14 cellular contexts compared by ENCODE assay signal in the genomic region with DNA sequence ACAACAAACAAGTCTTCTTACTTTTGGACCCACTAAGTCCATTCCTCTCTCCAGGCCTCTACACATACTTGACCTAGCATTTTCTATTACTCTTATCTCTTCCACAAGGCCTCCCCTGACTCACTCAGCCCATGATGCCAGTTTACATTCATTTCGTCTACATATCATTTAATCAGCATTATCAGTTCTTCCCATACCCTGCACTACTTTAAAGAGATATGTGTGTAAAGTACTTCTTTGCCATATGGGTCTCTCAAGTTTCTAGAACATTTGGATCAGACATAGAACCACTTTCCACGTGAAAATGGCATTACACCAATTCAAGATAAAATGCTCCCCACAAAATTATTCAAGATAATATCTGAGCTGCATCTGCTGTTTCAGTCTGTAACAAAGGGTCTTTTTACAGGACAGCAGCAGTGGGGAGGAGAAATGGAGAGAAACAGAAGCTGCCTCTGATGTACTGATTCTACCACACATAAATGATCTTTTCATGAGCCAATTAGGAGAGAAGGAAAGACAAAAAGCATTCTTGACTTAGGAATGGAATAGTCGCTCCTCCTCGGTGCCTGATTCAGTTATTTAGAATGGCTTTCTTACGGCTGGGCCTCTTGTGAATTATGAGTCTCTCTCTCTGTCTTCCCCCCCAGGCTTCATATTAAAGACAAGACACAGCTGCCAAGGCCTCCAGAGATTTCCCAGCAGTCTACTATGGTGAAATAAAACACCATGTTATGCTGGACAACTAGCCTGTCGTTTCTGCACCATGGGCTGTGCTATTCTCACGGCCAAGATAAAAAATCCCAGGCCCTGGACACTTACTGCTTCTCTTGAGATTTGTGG. TPM values are rescaled to one million over a fixed set of nuclear protein-coding genes. Genes with fewer than 3 reads are reported as not detected.
DNase-seq lines count a peak whose midpoint lies in the region; ATAC-seq and TF ChIP-seq lines count a peak whose summit lies in the region.
"Had no signal": no experiment of that assay in that cellular context is flagged by ENCODE, and none has a peak within 500 bp of the region (broad histone marks: within the 10 kb centered on the region; RNA-seq: fewer than 3 reads in every experiment).

No MANE protein-coding gene starts in this region.

- H3K4me1 ChIP-seq in skeletal muscle tissue (ENCODE audit: control insufficient read depth in 3 of 3, insufficient read depth in 3 of 3, low read length in 3 of 3) (peaks cover 18 to 41% (median 28%) of the 10 kb centered on the region in 3 donors), Caco-2 (peaks cover 54% of the 10 kb centered on the region)

- CTCF ChIA-PET in Caco-2 (lab: Charles Lee): no interaction called here

- H3K27ac ChIP-seq in skeletal muscle tissue (ENCODE audit: low read depth, low read length): peak overlapping the region; percentile 56

- H3K4me3 ChIP-seq in skeletal muscle tissue (ENCODE audit: low read length in 3 of 3) (peak overlapping the region in 1 of 3 donors; percentile 8), Caco-2 (ENCODE audit: low read depth, low read length) (no peak overlapping the region)
- H3K4me3 ChIP-seq: tibial artery had no signal

- H3K9me3 Mint-ChIP-seq in Caco-2 (ENCODE audit: unreplicated experiment): no peaks in the 10 kb centered on the region
- H3K9me3 Mint-ChIP-seq: activated CD8-positive, alpha-beta T cell treated with anti-CD3 and anti-CD28 coated beads for 36 hours had no signal

- peak; percentile 77 for DNase-seq in NCI-H226
- peak; percentile 28 for DNase-seq in epidermal melanocyte (ENCODE audit: insufficient read length, low spot score)
- peak; percentile 94 for DNase-seq in left kidney (ENCODE audit: low read depth, low spot score)
- DNase-seq in Caco-2: no peak
- no peak for DNase-seq in mesenteric fat pad (ENCODE audit: low spot score)
- no peak for DNase-seq in activated naive CD4-positive, alpha-beta T cell (lab: John Stamatoyannopoulos, UW)
- DNase-seq: activated CD8-positive, alpha-beta T cell treated with anti-CD3 and anti-CD28 coated beads for 36 hours; GF-D8; GOT3; NCI-H526; stimulated activated CD4-positive, alpha-beta T cell treated with anti-CD3 and anti-CD28 coated beads, Interleukin-4, amount 100 ng/mL, for 4 hours had no signal

- peaks cover 6% of the 10 kb centered on the region for H3K36me3 Mint-ChIP-seq in Caco-2 (ENCODE audit: insufficient read depth, unreplicated experiment)

- peak overlapping the region in 2 of 3 donors; percentile 2 to 34 for H3K9ac ChIP-seq in skeletal muscle tissue (ENCODE audit: low read depth in 1 of 3, low read length in 3 of 3)

- POLR2A ChIA-PET in Caco-2 (lab: Charles Lee): no interaction called here

- H3K9me3 ChIP-seq in skeletal muscle tissue (ENCODE audit: control insufficient read depth in 3 of 3, low read length in 3 of 3) (no peaks in the 10 kb centered on the region), Caco-2 (no peaks in the 10 kb centered on the region)
- H3K9me3 ChIP-seq: tibial artery had no signal

- H3K27ac Mint-ChIP-seq in Caco-2 (ENCODE audit: unreplicated experiment): no peak overlapping the region
- H3K27ac Mint-ChIP-seq: activated CD8-positive, alpha-beta T cell treated with anti-CD3 and anti-CD28 coated beads for 36 hours had no signal

- H3K27me3 ChIP-seq in skeletal muscle tissue (ENCODE audit: control insufficient read depth in 3 of 3, insufficient read depth in 3 of 3, low read length in 3 of 3) (no peaks in the 10 kb centered on the region), Caco-2 (replicated peaks; ENCODE audit: control insufficient read depth, insufficient read depth, low read length) (no peaks in the 10 kb centered on the region)
- H3K27me3 ChIP-seq: tibial artery had no signal

- BruUV-seq in Caco-2 (replicated peaks; lab: Mats Ljungman, UMichigan): no TSS peak

- ATAC-seq in GM18867 (IDR thresholded peaks at IDR 0.05; ENCODE audit: unreplicated experiment): no peak
- ATAC-seq: activated CD8-positive, alpha-beta T cell treated with anti-CD3 and anti-CD28 coated beads for 36 hours had no signal

- intact Hi-C loops in Caco-2 (cut with micrococcal nuclease; ENCODE audit: unreplicated experiment): no loop called here

- TF ChIP-seq CTCF in Caco-2 (IDR thresholded peaks at IDR 0.05; ENCODE audit: insufficient read depth in 1 of 2, low read depth in 1 of 2, low read length in 1 of 2, severe bottlenecking in 1 of 2, unreplicated experiment in 1 of 2): no peak

- peaks cover 30% of the 10 kb centered on the region for H3K4me1 Mint-ChIP-seq in Caco-2 (ENCODE audit: low read depth, unreplicated experiment)

- no peak overlapping the region for H3K4me3 Mint-ChIP-seq in Caco-2 (ENCODE audit: unreplicated experiment)
- H3K4me3 Mint-ChIP-seq: activated CD8-positive, alpha-beta T cell treated with anti-CD3 and anti-CD28 coated beads for 36 hours had no signal

- H3K36me3 ChIP-seq in skeletal muscle tissue (ENCODE audit: control insufficient read depth in 3 of 3, insufficient read depth in 3 of 3, low read length in 3 of 3) (no peaks in the 10 kb centered on the region), Caco-2 (ENCODE audit: control insufficient read depth, insufficient read depth, low read length) (no peaks in the 10 kb centered on the region)
- H3K36me3 ChIP-seq: tibial artery had no signal

- no peaks in the 10 kb centered on the region for H3K27me3 Mint-ChIP-seq in Caco-2 (ENCODE audit: insufficient read depth, unreplicated experiment)
- H3K27me3 Mint-ChIP-seq: activated CD8-positive, alpha-beta T cell treated with anti-CD3 and anti-CD28 coated beads for 36 hours had no signal

RNA-seq across cellular contexts. Expression of a gene that starts 46.9 kb away (rescaled TPM):
- total RNA-seq in skeletal muscle tissue: 157 TPM
- total RNA-seq in Caco-2 (2022): 224 and 227 TPM in 2 replicates
- total RNA-seq in mesenteric fat pad: 195 TPM

RNA-seq across cellular contexts. Expression of a gene that starts 59.0 kb away (rescaled TPM):
- total RNA-seq in skeletal muscle tissue (19.8 TPM), Caco-2 (2022) (25.2 and 29.6 TPM in 2 replicates), mesenteric fat pad (25.9 TPM)

Comparison
In these comparisons a context has a peak if more than half of its experiments do, and no peak if none do; other contexts are left out.
1. DNase-seq: peak in NCI-H226 (single experiment), epidermal melanocyte (single experiment) and left kidney (single experiment); none in Caco-2 (0 of 2), mesenteric fat pad (single experiment) and activated naive CD4-positive, alpha-beta T cell (0 of 4).